8 cellular contexts compared by ENCODE assay signal in genomic region chr5:156402387-156402921, GRCh38.
DNase-seq lines count a peak whose midpoint lies in the region; ATAC-seq and TF ChIP-seq lines count a peak whose summit lies in the region.

No MANE protein-coding gene starts in this region.

- no TSS peak for BruUV-seq in Caco-2 (replicated peaks; lab: Mats Ljungman, UMichigan)

- TF ChIP-seq CTCF in GM13977 (IDR thresholded peaks at IDR 0.05; ENCODE audit: extremely low read depth, insufficient read depth, missing control alignments) = no peak
- TF ChIP-seq CTCF in MM.1S (IDR thresholded peaks at IDR 0.05; ENCODE audit: low read length) = no peak
- TF ChIP-seq CTCF in Caco-2 (IDR thresholded peaks at IDR 0.05; ENCODE audit: insufficient read depth in 1 of 2, low read depth in 1 of 2, low read length in 1 of 2, severe bottlenecking in 1 of 2, unreplicated experiment in 1 of 2) = no peak

- H3K9me3 ChIP-seq in MM.1S (replicated peaks; ENCODE audit: insufficient read depth, low read length) (no peaks in the 10 kb centered on the region), Caco-2 (no peaks in the 10 kb centered on the region)

- CTCF ChIA-PET in Caco-2 (lab: Charles Lee) = no interaction called here

- H3K36me3 Mint-ChIP-seq in Caco-2 (ENCODE audit: insufficient read depth, unreplicated experiment) = no peaks in the 10 kb centered on the region

- no peaks in the 10 kb centered on the region for H4K20me1 ChIP-seq in MM.1S (ENCODE audit: insufficient read depth, low read length)

- in situ Hi-C loops in GM13977 (cut with MboI; ENCODE audit: low pct_unique_long_range_greater_than_20kb, low sequenced_read_pairs, unreplicated experiment) = no loop called here

- peaks cover 3% of the 10 kb centered on the region for H3K27me3 Mint-ChIP-seq in Caco-2 (ENCODE audit: insufficient read depth, unreplicated experiment)

- H3K9me2 ChIP-seq in MM.1S (replicated peaks; ENCODE audit: insufficient read depth, low read length) = no peaks in the 10 kb centered on the region; the same call in 1 of the 2 replicates

- H3K36me3 ChIP-seq in MM.1S (replicated peaks; ENCODE audit: insufficient read depth, low read length) = no peaks in the 10 kb centered on the region
- H3K36me3 ChIP-seq in Caco-2 (ENCODE audit: control insufficient read depth, insufficient read depth, low read length) = no peaks in the 10 kb centered on the region

- POLR2A ChIA-PET in Caco-2 (lab: Charles Lee) = no interaction called here

- H3K9ac ChIP-seq in MM.1S (ENCODE audit: low read length) = no peak overlapping the region

- intact Hi-C loops in Caco-2 (cut with micrococcal nuclease; ENCODE audit: unreplicated experiment) = no loop called here

- no peaks in the 10 kb centered on the region for H3F3A ChIP-seq in MM.1S (ENCODE audit: insufficient read depth, low read length)

- H3K4me3 Mint-ChIP-seq in Caco-2 (ENCODE audit: unreplicated experiment) = no peak overlapping the region

- DNase-seq in GM13977 (ENCODE audit: low spot score) (peak; percentile 72), MM.1S (peak; percentile 10), Caco-2 (no peak), cerebellar cortex (ENCODE audit: low spot score) (no peak), NCI-H187 (lab: John Stamatoyannopoulos, UW) (no peak)
- peak; percentile 13 for DNase-seq in activated T-helper 9 cell treated with anti-CD3 and anti-CD28 coated beads, Interleukin-2, amount 50 U/mL, for 16 hours (ENCODE audit: low read depth)
- peak; percentile 11 to 36 for DNase-seq in stimulated activated CD4-positive, alpha-beta T cell treated with anti-CD3 and anti-CD28 coated beads, Interleukin-2, amount 100 ng/mL, for 48 hours

- no peaks in the 10 kb centered on the region for H3K79me2 ChIP-seq in MM.1S (ENCODE audit: low read length)

- no peak overlapping the region for H3K4me2 ChIP-seq in MM.1S (ENCODE audit: low read depth, low read length)

- no peak overlapping the region for H3K27ac ChIP-seq in MM.1S (ENCODE audit: low read length)

- peak; percentile 98 for ATAC-seq in GM21717 (IDR thresholded peaks at IDR 0.05; ENCODE audit: unreplicated experiment)

- no peak overlapping the region for H2AFZ ChIP-seq in MM.1S (ENCODE audit: low read length)

- H3K4me3 ChIP-seq in MM.1S (ENCODE audit: low read length) (no peak overlapping the region), Caco-2 (ENCODE audit: low read depth, low read length) (no peak overlapping the region)

- no peaks in the 10 kb centered on the region for H3K9me3 Mint-ChIP-seq in Caco-2 (ENCODE audit: unreplicated experiment)

- no peaks in the 10 kb centered on the region for H3K4me1 Mint-ChIP-seq in Caco-2 (ENCODE audit: low read depth, unreplicated experiment)

- H3K27me3 ChIP-seq in MM.1S (replicated peaks; ENCODE audit: insufficient read depth, low read length) (no peaks in the 10 kb centered on the region), Caco-2 (replicated peaks; ENCODE audit: control insufficient read depth, insufficient read depth, low read length) (no peaks in the 10 kb centered on the region)

- H3K4me1 ChIP-seq in MM.1S (ENCODE audit: low read length) (no peaks in the 10 kb centered on the region), Caco-2 (no peaks in the 10 kb centered on the region)

- H3K27ac Mint-ChIP-seq in Caco-2 (ENCODE audit: unreplicated experiment) = no peak overlapping the region

Comparison
In these comparisons a context has a peak if more than half of its experiments do, and no peak if none do; other contexts are left out.
1. DNase-seq: peak in GM13977 (single experiment), MM.1S (single experiment), activated T-helper 9 cell treated with anti-CD3 and anti-CD28 coated beads, Interleukin-2, amount 50 U/mL, for 16 hours (single experiment) and stimulated activated CD4-positive, alpha-beta T cell treated with anti-CD3 and anti-CD28 coated beads, Interleukin-2, amount 100 ng/mL, for 48 hours (2 of 2); none in Caco-2 (0 of 2), cerebellar cortex (single experiment) and NCI-H187 (0 of 2).